In the genomic region with DNA sequence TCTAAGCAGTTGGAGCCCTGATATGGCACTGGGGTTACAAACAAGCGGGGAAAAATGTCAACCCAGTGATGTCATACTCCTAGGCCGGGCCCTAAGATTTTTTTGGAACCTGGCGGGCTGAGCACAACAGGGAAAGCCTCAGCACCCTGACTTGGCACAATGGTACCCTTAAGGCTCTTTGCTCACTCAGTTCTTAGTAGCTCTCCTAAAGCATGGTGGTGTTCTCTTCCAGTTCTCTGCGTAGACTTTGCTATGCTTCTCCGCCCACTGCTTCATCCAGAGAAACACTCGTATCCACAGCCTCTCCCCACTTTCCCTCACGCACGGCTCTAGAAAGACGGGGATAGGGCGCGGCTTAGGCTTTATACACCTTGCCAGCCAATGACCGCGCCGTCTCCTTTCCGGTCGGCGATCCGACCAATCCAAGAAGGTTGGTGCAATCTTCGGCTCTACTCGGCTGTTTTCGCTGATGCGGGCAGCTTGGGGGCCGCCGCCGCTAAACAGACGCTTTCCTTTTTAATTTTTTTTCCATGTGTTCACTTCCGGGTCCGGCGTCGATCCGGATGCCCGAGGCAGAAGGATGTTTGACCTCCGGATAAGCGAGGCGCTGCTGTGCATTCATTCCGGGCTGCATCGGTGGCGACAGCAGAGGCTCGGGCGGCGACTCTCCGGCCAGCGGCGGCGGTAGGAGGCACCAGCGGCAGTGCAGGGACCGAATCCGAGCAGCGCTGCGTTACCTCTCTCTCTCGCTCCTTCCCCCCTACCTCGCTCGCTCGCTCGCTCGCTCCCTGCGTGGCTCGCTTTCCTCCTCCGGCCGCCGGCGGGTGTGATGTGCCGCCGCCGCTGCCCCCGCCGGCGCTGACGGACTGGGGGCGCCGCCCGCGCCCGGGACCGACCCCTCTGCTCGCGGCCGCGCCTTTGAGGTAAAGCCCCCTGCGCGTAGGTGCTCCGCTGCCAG, we compare ENCODE assay signal across 8 cellular contexts. TPM values are rescaled to one million over a fixed set of nuclear protein-coding genes. Genes with fewer than 3 reads are reported as not detected.
DNase-seq lines count a peak whose midpoint lies in the region; ATAC-seq and TF ChIP-seq lines count a peak whose summit lies in the region.

Gene CSNK1G3 (plus strand): TSS at position 530 of the 958 bp plus-strand sequence. CDS start 33,487 bp downstream, outside the sequence.

- peak; percentile 2; the same call in 1 of the 2 replicates for TF ChIP-seq RAD21 in SK-N-SH (IDR thresholded peaks at IDR 0.05; ENCODE audit: low read length)

- peaks cover 0 to 16% of the 10 kb centered on the region in 2 experiments; a peak in 3 of 4 replicates for H3K4me1 ChIP-seq in SK-N-SH (ENCODE audit: control insufficient read depth in 1 of 2, insufficient read depth in 2 of 2, low read depth in 1 of 2, low read length in 1 of 2)
- peaks cover 0 to 43% (median 9%) of the 10 kb centered on the region in 3 donors for H3K4me1 ChIP-seq in gastroesophageal sphincter
- H3K4me1 ChIP-seq in neutrophil (ENCODE audit: control insufficient read depth in 1 of 2, insufficient read depth in 1 of 2, low read depth in 1 of 2, low read length in 1 of 2), result peaks cover 11 to 12% of the 10 kb centered on the region in 2 experiments

- H3K27ac ChIP-seq in SK-N-SH (ENCODE audit: low read depth in 2 of 2, low read length in 1 of 2) (peak within 1 kb of the TSS; percentile 82 to 96), gastroesophageal sphincter (peak within 1 kb of the TSS; percentile 85 to 98 (median 97)), neutrophil (peak within 1 kb of the TSS; percentile 84), substantia nigra (ENCODE audit: low read depth, low read length, poor library complexity, severe bottlenecking) (peak within 1 kb of the TSS; percentile 63)

- peaks cover 6% of the 10 kb centered on the region for H3F3A ChIP-seq in SK-N-SH (replicated peaks; ENCODE audit: insufficient read depth)

- H3K4me3 ChIP-seq in GM06990 (replicated peaks; ENCODE audit: low read depth, low read length) (peak within 1 kb of the TSS; percentile 79), HFF-Myc (replicated peaks; ENCODE audit: low read depth, low read length) (peak within 1 kb of the TSS; percentile 69), SK-N-SH (ENCODE audit: low read depth in 2 of 2, low read length in 1 of 2) (peak within 1 kb of the TSS; percentile 63 to 82), gastroesophageal sphincter (peak within 1 kb of the TSS; percentile 85 to 86), neutrophil (ENCODE audit: low read depth in 1 of 2, low read length in 1 of 2) (peak within 1 kb of the TSS; percentile 78 to 80)

- peak; percentile 98 for ATAC-seq in gastroesophageal sphincter

- peak within 1 kb of the TSS; percentile 81 for H3K4me2 ChIP-seq in SK-N-SH

- POLR2A ChIA-PET in SK-N-SH (lab: Yijun Ruan, JAX), result interaction anchor here (0.6 to 2.6 kb wide), 8 partner anchors 15 to 92 kb away, joined by 3 to 28 read pairs (median 4); partner anchors contain the start of gene CEP120

- peaks cover 19% of the 10 kb centered on the region for H4K20me1 ChIP-seq in SK-N-SH (ENCODE audit: insufficient read depth)

- H3K9ac ChIP-seq in SK-N-SH, result peak within 1 kb of the TSS; percentile 79

- no peaks in the 10 kb centered on the region for H3K27me3 ChIP-seq in GM06990 (replicated peaks; ENCODE audit: control insufficient read depth, insufficient read depth, low read length)
- H3K27me3 ChIP-seq in SK-N-SH (ENCODE audit: insufficient read depth), result no peaks in the 10 kb centered on the region
- no peaks in the 10 kb centered on the region for H3K27me3 ChIP-seq in gastroesophageal sphincter
- H3K27me3 ChIP-seq in neutrophil, result no peaks in the 10 kb centered on the region

- H3K79me2 ChIP-seq in SK-N-SH (ENCODE audit: insufficient read depth), result peaks cover 43% of the 10 kb centered on the region

- H3K9me3 ChIP-seq in SK-N-SH, result no peaks in the 10 kb centered on the region
- no peaks in the 10 kb centered on the region for H3K9me3 ChIP-seq in gastroesophageal sphincter
- H3K9me3 ChIP-seq in neutrophil, result no peaks in the 10 kb centered on the region

- CTCF ChIA-PET in SK-N-SH (lab: Yijun Ruan, JAX), result interaction anchor here (0.6 to 3.7 kb wide), 2 partner anchors 26 to 99 kb away, joined by 3 to 17 read pairs; no protein-coding TSS in a partner anchor

- TF ChIP-seq CTCF in GM06990 (IDR thresholded peaks at IDR 0.05; ENCODE audit: insufficient read depth, low read length, poor library complexity, severe bottlenecking), result peak; percentile 5
- TF ChIP-seq CTCF in HFF-Myc (IDR thresholded peaks at IDR 0.05; ENCODE audit: low read depth, low read length, missing control alignments), result no peak
- TF ChIP-seq CTCF in SK-N-SH (IDR thresholded peaks at IDR 0.05), result no peak
- TF ChIP-seq CTCF in gastroesophageal sphincter (IDR thresholded peaks at IDR 0.05), result peak in 1 of 4 experiments; percentile 8
- TF ChIP-seq CTCF in neutrophil (IDR thresholded peaks at IDR 0.05), result peak; percentile 14

- TF ChIP-seq EP300 in SK-N-SH (IDR thresholded peaks at IDR 0.05; ENCODE audit: borderline replicate concordance in 1 of 2, low read depth in 1 of 2, low read length in 1 of 2) (no peak; a peak in 1 of 4 replicates), gastroesophageal sphincter (IDR thresholded peaks at IDR 0.05) (no peak)

- peak; percentile 87 to 90 for TF ChIP-seq POLR2A in gastroesophageal sphincter (IDR thresholded peaks at IDR 0.05)

- peak within 1 kb of the TSS; percentile 88 for H2AFZ ChIP-seq in SK-N-SH (ENCODE audit: low read depth)

- no peaks in the 10 kb centered on the region for H3K9me2 ChIP-seq in SK-N-SH

- H3K36me3 ChIP-seq in GM06990 (ENCODE audit: control insufficient read depth, insufficient read depth, low read length), result no peaks in the 10 kb centered on the region
- H3K36me3 ChIP-seq in SK-N-SH (replicated peaks in 1 of 2; ENCODE audit: control insufficient read depth in 1 of 2, insufficient read depth in 2 of 2, low read length in 1 of 2), result no peaks in the 10 kb centered on the region
- no peaks in the 10 kb centered on the region for H3K36me3 ChIP-seq in gastroesophageal sphincter
- no peaks in the 10 kb centered on the region for H3K36me3 ChIP-seq in neutrophil

- DNase-seq in GM06990 (ENCODE audit: extremely low read depth, insufficient read length) (peak; percentile 92), HFF-Myc (ENCODE audit: extremely low read depth, low read depth) (peak; percentile 93), NAMALWA (ENCODE audit: low spot score) (peak; percentile 97), SK-N-SH (peak; percentile 91), substantia nigra (lab: John Stamatoyannopoulos, UW) (peak; percentile 53 to 97 (median 91))
- DNase-seq in activated naive CD4-positive, alpha-beta T cell treated with anti-CD3 and anti-CD28 coated beads, Interleukin-2, amount 50 U/mL, for 16 hours, result peak; percentile 92

- WGBS in SK-N-SH (ENCODE audit: low lambda C conversion rate), result 4% methylated on average over 46 of the region's 82 CpGs
- 2 to 4% methylated on average over 21 to 35 of the region's 82 CpGs for WGBS in gastroesophageal sphincter (ENCODE audit: low coverage in 1 of 2), 2 donors

TF ChIP-seq in SK-N-SH, 30 proteins besides CTCF, POLR2A, EP300 and RAD21 (continues in another document):
- TF ChIP-seq ELF1 (IDR thresholded peaks at IDR 0.05) (peak; percentile 87), FOSL2 (IDR thresholded peaks at IDR 0.05; ENCODE audit: borderline replicate concordance, low read depth) (no peak; the same call in 1 of the 2 replicates), NFIC (IDR thresholded peaks at IDR 0.05; ENCODE audit: borderline replicate concordance) (no peak), FOXJ3 (CRISPR knock-in tag; IDR thresholded peaks at IDR 0.05) (no peak), FOXM1 (IDR thresholded peaks at IDR 0.05; ENCODE audit: low read depth) (no peak), YY1 (IDR thresholded peaks at IDR 0.05; ENCODE audit: low read depth) (no peak; the same call in 1 of the 2 replicates), TAF1 (IDR thresholded peaks at IDR 0.05; ENCODE audit: borderline replicate concordance, low read depth, low read length) (peak; percentile 94), CHD2 (IDR thresholded peaks at IDR 0.05; ENCODE audit: low read length, partially characterized antibody) (no peak), SMC3 (IDR thresholded peaks at IDR 0.05; ENCODE audit: low read depth, low read length) (peak; percentile 9; the same call in 1 of the 2 replicates), GATA2 (CRISPR knock-in tag; IDR thresholded peaks at IDR 0.05) (no peak)
- TF ChIP-seq, protein P1, sequence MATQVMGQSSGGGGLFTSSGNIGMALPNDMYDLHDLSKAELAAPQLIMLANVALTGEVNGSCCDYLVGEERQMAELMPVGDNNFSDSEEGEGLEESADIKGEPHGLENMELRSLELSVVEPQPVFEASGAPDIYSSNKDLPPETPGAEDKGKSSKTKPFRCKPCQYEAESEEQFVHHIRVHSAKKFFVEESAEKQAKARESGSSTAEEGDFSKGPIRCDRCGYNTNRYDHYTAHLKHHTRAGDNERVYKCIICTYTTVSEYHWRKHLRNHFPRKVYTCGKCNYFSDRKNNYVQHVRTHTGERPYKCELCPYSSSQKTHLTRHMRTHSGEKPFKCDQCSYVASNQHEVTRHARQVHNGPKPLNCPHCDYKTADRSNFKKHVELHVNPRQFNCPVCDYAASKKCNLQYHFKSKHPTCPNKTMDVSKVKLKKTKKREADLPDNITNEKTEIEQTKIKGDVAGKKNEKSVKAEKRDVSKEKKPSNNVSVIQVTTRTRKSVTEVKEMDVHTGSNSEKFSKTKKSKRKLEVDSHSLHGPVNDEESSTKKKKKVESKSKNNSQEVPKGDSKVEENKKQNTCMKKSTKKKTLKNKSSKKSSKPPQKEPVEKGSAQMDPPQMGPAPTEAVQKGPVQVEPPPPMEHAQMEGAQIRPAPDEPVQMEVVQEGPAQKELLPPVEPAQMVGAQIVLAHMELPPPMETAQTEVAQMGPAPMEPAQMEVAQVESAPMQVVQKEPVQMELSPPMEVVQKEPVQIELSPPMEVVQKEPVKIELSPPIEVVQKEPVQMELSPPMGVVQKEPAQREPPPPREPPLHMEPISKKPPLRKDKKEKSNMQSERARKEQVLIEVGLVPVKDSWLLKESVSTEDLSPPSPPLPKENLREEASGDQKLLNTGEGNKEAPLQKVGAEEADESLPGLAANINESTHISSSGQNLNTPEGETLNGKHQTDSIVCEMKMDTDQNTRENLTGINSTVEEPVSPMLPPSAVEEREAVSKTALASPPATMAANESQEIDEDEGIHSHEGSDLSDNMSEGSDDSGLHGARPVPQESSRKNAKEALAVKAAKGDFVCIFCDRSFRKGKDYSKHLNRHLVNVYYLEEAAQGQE (IDR thresholded peaks at IDR 0.05; ENCODE audit: low read depth, low read length), result peak; percentile 38; the same call in 1 of the 2 replicates

RNA-seq across cellular contexts. Expression of gene CSNK1G3, which starts in this region (rescaled TPM):
- polyA plus RNA-seq in SK-N-SH (2012; rRNA removed), result 12.9 and 13.1 TPM in 2 replicates
- polyA plus RNA-seq in SK-N-SH (2012; cell fraction: cytosol; rRNA removed), result 15.9 and 19.7 TPM in 2 replicates
- polyA plus RNA-seq in SK-N-SH (2012; cell fraction: nucleus; rRNA removed), result 7.6 and 13.5 TPM in 2 replicates
- 10 to 100 TPM; 42.8 to 65.0 (median 55.6) TPM for total RNA-seq in gastroesophageal sphincter

Comparison
In these comparisons a context has a peak if more than half of its experiments do, and no peak if none do; other contexts are left out.
1. Peak in every context shown above with its lines: DNase-seq, ATAC-seq, H3K4me3 ChIP-seq and H3K27ac ChIP-seq.
2. CTCF ChIP-seq: peak in GM06990 (single experiment) and neutrophil (single experiment); none in HFF-Myc (single experiment) and SK-N-SH (single experiment).